ENCODE assay signal across 18 cellular contexts in the genomic region with DNA sequence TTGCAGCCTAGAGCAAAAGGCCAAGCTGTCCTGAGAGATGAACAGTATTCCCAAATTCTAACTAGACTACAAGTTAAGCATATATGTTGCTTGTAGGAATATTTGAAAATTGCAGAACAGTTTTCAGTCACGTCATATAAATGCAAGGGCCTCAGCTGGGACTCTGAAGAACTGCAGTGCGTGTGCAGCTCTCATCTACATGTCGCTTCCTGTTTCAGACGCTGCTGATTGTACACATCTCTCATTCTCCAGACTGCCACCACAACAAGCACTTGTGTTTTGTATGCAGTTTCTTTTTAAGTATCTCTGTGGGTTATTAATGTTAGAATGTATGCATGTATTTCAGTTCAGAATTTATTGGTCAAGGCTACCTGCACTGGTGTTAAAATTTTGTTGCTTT.
DNase-seq lines count a peak whose midpoint lies in the region; ATAC-seq, FAIRE-seq and TF ChIP-seq lines count a peak whose summit lies in the region.
"Had no signal": no experiment of that assay in that cellular context is flagged by ENCODE, and none has a peak within 500 bp of the region (broad histone marks: within the 10 kb centered on the region; RNA-seq: fewer than 3 reads in every experiment).

No MANE protein-coding gene starts in this region.

- peaks cover 66% of the 10 kb centered on the region for H3K36me3 Mint-ChIP-seq in activated naive CD4-positive, alpha-beta T cell treated with anti-CD3 and anti-CD28 coated beads, Interleukin-2, amount 10 ng/mL, durations not matched to agents 7 days and 5 days
- H3K36me3 Mint-ChIP-seq in activated T-helper 17 cell treated with anti-CD3 and anti-CD28 coated beads, Interleukin-2, amount 50 U/mL, for 72 hours (ENCODE audit: low read depth), result peaks cover 100% of the 10 kb centered on the region
- peaks cover 22% of the 10 kb centered on the region for H3K36me3 Mint-ChIP-seq in natural killer cell treated with Interleukin-12 subunit alpha and Interleukin-12 subunit beta and Interleukin-15 and Interleukin-18, amount 100 ng/mL, for 72 hours

- peaks cover 0 to 68% (median 21%) of the 10 kb centered on the region in 3 donors for H3K36me3 ChIP-seq in pancreas

- H3K9me3 Mint-ChIP-seq in activated naive CD4-positive, alpha-beta T cell treated with anti-CD3 and anti-CD28 coated beads, Interleukin-2, amount 10 ng/mL, durations not matched to agents 7 days and 5 days, result no peaks in the 10 kb centered on the region
- H3K9me3 Mint-ChIP-seq in activated T-helper 17 cell treated with anti-CD3 and anti-CD28 coated beads, Interleukin-2, amount 50 U/mL, for 72 hours, result no peaks in the 10 kb centered on the region
- no peaks in the 10 kb centered on the region for H3K9me3 Mint-ChIP-seq in natural killer cell treated with Interleukin-12 subunit alpha and Interleukin-12 subunit beta and Interleukin-15 and Interleukin-18, amount 100 ng/mL, for 72 hours

- WGBS in pancreas, 2 donors, result 87 to 88% methylated on average over 4 of the region's 4 CpGs

- peaks cover 0 to 14% (median 13%) of the 10 kb centered on the region in 3 donors for H3K4me1 ChIP-seq in pancreas

- peaks cover 16% of the 10 kb centered on the region for H3K4me1 Mint-ChIP-seq in activated naive CD4-positive, alpha-beta T cell treated with anti-CD3 and anti-CD28 coated beads, Interleukin-2, amount 10 ng/mL, durations not matched to agents 7 days and 5 days
- H3K4me1 Mint-ChIP-seq in activated T-helper 17 cell treated with anti-CD3 and anti-CD28 coated beads, Interleukin-2, amount 50 U/mL, for 72 hours, result peaks cover 44% of the 10 kb centered on the region
- H3K4me1 Mint-ChIP-seq in natural killer cell treated with Interleukin-12 subunit alpha and Interleukin-12 subunit beta and Interleukin-15 and Interleukin-18, amount 100 ng/mL, for 72 hours (ENCODE audit: low read depth in 2 of 2), result peaks cover 0 to 7% of the 10 kb centered on the region in 2 donors

- H3K4me3 ChIP-seq in Jurkat, Clone E6-1 (ENCODE audit: low read length), result no peak overlapping the region
- no peak overlapping the region for H3K4me3 ChIP-seq in pancreas
- H3K4me3 ChIP-seq: MG63, SJSA1 had no signal

- peak; percentile 47 for DNase-seq in activated naive CD4-positive, alpha-beta T cell treated with anti-CD3 and anti-CD28 coated beads, Interleukin-2, amount 10 ng/mL, durations not matched to agents 7 days and 5 days
- no peak for DNase-seq in activated naive CD4-positive, alpha-beta T cell (lab: John Stamatoyannopoulos, UW)
- peak; percentile 65 for DNase-seq in Jurkat, Clone E6-1 (ENCODE audit: low read depth, low spot score)
- no peak for DNase-seq in pancreas
- DNase-seq in natural killer cell treated with Interleukin-12 subunit alpha and Interleukin-12 subunit beta and Interleukin-15 and Interleukin-18, amount 100 ng/mL, for 72 hours (ENCODE audit: low spot score), result no peak
- DNase-seq: dermis blood vessel endothelial cell, erythroblast, MG63, NCI-H187 treated with DMSO at 0.1 percent for 48 hours, NCI-H510A, nucleus accumbens, OCI-M1, right cardiac atrium, T1000 had no signal

- H3K27ac ChIP-seq in temporal lobe (ENCODE audit: low read depth, low read length), result peak overlapping the region; percentile 5
- H3K27ac ChIP-seq in pancreas, result no peak overlapping the region
- H3K27ac ChIP-seq: SJSA1 had no signal

- ATAC-seq in activated T-helper 17 cell treated with anti-CD3 and anti-CD28 coated beads, Interleukin-2, amount 50 U/mL, for 72 hours (replicated peaks), result peak; percentile 91
- no peak for ATAC-seq in pancreas
- no peak for ATAC-seq in natural killer cell treated with Interleukin-12 subunit alpha and Interleukin-12 subunit beta and Interleukin-15 and Interleukin-18, amount 100 ng/mL, for 72 hours
- ATAC-seq: left lobe of liver, right cardiac atrium had no signal

- H3K27ac Mint-ChIP-seq in activated naive CD4-positive, alpha-beta T cell treated with anti-CD3 and anti-CD28 coated beads, Interleukin-2, amount 10 ng/mL, durations not matched to agents 7 days and 5 days, result peak overlapping the region; percentile 84
- peak overlapping the region; percentile 91 for H3K27ac Mint-ChIP-seq in activated T-helper 17 cell treated with anti-CD3 and anti-CD28 coated beads, Interleukin-2, amount 50 U/mL, for 72 hours
- H3K27ac Mint-ChIP-seq in natural killer cell treated with Interleukin-12 subunit alpha and Interleukin-12 subunit beta and Interleukin-15 and Interleukin-18, amount 100 ng/mL, for 72 hours, result no peak overlapping the region

- intact Hi-C loops in pancreas (cut with DNase I), result no loop called here

- CTCF ChIA-PET in activated naive CD4-positive, alpha-beta T cell treated with anti-CD3 and anti-CD28 coated beads, Interleukin-2, amount 10 ng/mL, durations not matched to agents 7 days and 5 days (lab: Charles Lee), result interaction anchor here (1.0 to 1.3 kb wide), 3 partner anchors 10 to 262 kb away, joined by 3 to 4 read pairs (median 3); no protein-coding TSS in a partner anchor

- H3K4me3 Mint-ChIP-seq in activated naive CD4-positive, alpha-beta T cell treated with anti-CD3 and anti-CD28 coated beads, Interleukin-2, amount 10 ng/mL, durations not matched to agents 7 days and 5 days, result no peak overlapping the region
- peak overlapping the region; percentile 76 for H3K4me3 Mint-ChIP-seq in activated T-helper 17 cell treated with anti-CD3 and anti-CD28 coated beads, Interleukin-2, amount 50 U/mL, for 72 hours
- H3K4me3 Mint-ChIP-seq in natural killer cell treated with Interleukin-12 subunit alpha and Interleukin-12 subunit beta and Interleukin-15 and Interleukin-18, amount 100 ng/mL, for 72 hours, result no peak overlapping the region

- H3K9me3 ChIP-seq in pancreas, result no peaks in the 10 kb centered on the region
- H3K9me3 ChIP-seq: MG63, SJSA1 had no signal

- H3K27me3 ChIP-seq in pancreas, result no peaks in the 10 kb centered on the region
- H3K27me3 ChIP-seq: MG63, SJSA1 had no signal

- no peak for FAIRE-seq in pancreas (lab: Jason Lieb, UNC)

- no peak for TF ChIP-seq CTCF in pancreas (IDR thresholded peaks at IDR 0.05)

- H3K27me3 Mint-ChIP-seq in activated naive CD4-positive, alpha-beta T cell treated with anti-CD3 and anti-CD28 coated beads, Interleukin-2, amount 10 ng/mL, durations not matched to agents 7 days and 5 days, result no peaks in the 10 kb centered on the region
- H3K27me3 Mint-ChIP-seq in activated T-helper 17 cell treated with anti-CD3 and anti-CD28 coated beads, Interleukin-2, amount 50 U/mL, for 72 hours, result no peaks in the 10 kb centered on the region
- H3K27me3 Mint-ChIP-seq in natural killer cell treated with Interleukin-12 subunit alpha and Interleukin-12 subunit beta and Interleukin-15 and Interleukin-18, amount 100 ng/mL, for 72 hours, result no peaks in the 10 kb centered on the region

Comparison
In these comparisons a context has a peak if more than half of its experiments do, and no peak if none do; other contexts are left out.
1. DNase-seq: peak in activated naive CD4-positive, alpha-beta T cell treated with anti-CD3 and anti-CD28 coated beads, Interleukin-2, amount 10 ng/mL, durations not matched to agents 7 days and 5 days (single experiment) and Jurkat, Clone E6-1 (single experiment); none in activated naive CD4-positive, alpha-beta T cell (0 of 4), pancreas (0 of 6) and natural killer cell treated with Interleukin-12 subunit alpha and Interleukin-12 subunit beta and Interleukin-15 and Interleukin-18, amount 100 ng/mL, for 72 hours (single experiment).
2. H3K27ac Mint-ChIP-seq: peak in activated naive CD4-positive, alpha-beta T cell treated with anti-CD3 and anti-CD28 coated beads, Interleukin-2, amount 10 ng/mL, durations not matched to agents 7 days and 5 days (single experiment) and activated T-helper 17 cell treated with anti-CD3 and anti-CD28 coated beads, Interleukin-2, amount 50 U/mL, for 72 hours (single experiment); none in natural killer cell treated with Interleukin-12 subunit alpha and Interleukin-12 subunit beta and Interleukin-15 and Interleukin-18, amount 100 ng/mL, for 72 hours (0 of 2).